In the genomic region with DNA sequence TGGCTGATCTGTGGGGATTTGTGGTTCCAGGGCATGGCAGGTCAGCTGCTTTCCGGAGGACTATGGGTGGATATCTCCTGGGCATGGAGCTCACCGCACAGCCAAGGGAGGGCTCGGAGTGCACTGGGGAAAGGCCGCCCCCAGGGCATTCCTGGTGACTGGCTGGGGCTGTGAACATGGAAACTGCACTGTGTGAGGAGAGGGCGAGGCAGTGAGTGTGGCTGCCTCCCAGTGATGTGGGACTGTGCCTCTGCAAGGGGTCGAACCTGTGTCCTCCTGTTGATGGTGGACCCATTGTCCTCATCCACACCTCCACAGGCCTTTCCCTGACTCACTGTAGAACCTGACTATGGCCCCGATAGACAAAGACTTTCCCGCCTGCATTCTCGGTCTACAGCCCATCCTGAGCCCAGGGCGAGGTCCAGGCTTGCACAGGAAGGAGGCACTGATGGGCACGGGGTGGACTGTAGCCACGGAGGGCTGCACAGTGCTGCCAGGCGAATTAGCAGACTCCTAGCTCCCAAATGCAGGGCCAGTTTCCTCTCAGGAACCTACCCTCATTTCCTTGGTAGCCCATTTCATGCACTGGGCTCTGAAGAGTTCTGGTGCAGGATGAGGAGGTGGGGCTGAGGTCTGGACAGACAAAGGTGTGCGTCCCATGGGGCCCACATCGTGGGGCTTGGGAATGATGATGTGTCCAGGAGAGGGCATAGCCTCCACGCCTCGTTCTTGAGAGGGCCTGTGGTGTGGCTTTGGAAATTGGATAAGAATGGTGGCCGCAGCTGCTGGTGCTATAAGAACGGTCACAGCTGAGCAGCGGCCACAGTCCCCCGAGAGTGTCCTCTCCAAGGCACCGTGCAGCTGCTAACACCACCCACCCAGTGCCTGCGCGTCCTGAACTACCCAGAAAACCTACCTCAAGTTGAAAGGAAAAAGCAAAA, we compare ENCODE assay signal across 25 cellular contexts.
DNase-seq lines count a peak whose midpoint lies in the region; ATAC-seq and TF ChIP-seq lines count a peak whose summit lies in the region.
"Had no signal": no experiment of that assay in that cellular context is flagged by ENCODE, and none has a peak within 500 bp of the region (broad histone marks: within the 10 kb centered on the region; RNA-seq: fewer than 3 reads in every experiment).

No MANE protein-coding gene starts in this region.

- H3K4me1 ChIP-seq in right atrium auricular region (no peaks in the 10 kb centered on the region), neuronal stem cell (ENCODE audit: control insufficient read depth in 2 of 2, insufficient read depth in 1 of 2, low read depth in 1 of 2, low read length in 2 of 2) (no peaks in the 10 kb centered on the region), vagina (no peaks in the 10 kb centered on the region)

- H4K8ac ChIP-seq in neuronal stem cell (ENCODE audit: low read depth, low read length): no peak overlapping the region

- H3K4me3 ChIP-seq in right atrium auricular region (no peak overlapping the region), iPS-18c (ENCODE audit: insufficient read depth, low read depth, low read length) (peak overlapping the region; percentile 15; the same call in 1 of the 2 replicates), neuronal stem cell (ENCODE audit: low read length in 2 of 2) (peak overlapping the region in 1 of 2 donors; percentile 20), vagina (no peak overlapping the region)
- H3K4me3 ChIP-seq: GM23248, K562, PC-9, SK-N-MC had no signal

- H2AFZ ChIP-seq in neuronal stem cell (ENCODE audit: low read length): no peak overlapping the region
- H2AFZ ChIP-seq: GM23248, PC-9 had no signal

- H2BK15ac ChIP-seq in neuronal stem cell (ENCODE audit: low read length): no peak overlapping the region

- no peaks in the 10 kb centered on the region for H3K36me3 ChIP-seq in right atrium auricular region
- H3K36me3 ChIP-seq in neuronal stem cell (replicated peaks in 1 of 2; ENCODE audit: control insufficient read depth in 2 of 2, insufficient read depth in 2 of 2, low read length in 2 of 2): no peaks in the 10 kb centered on the region
- no peaks in the 10 kb centered on the region for H3K36me3 ChIP-seq in vagina

- no CpG with 5 or more reads among the region's 24 CpGs for WGBS in neuronal stem cell (ENCODE audit: extremely low coverage in 2 of 2, insufficient read length in 2 of 2, insufficient replicate concordance in 1 of 2), 2 donors

- no peak overlapping the region for H3K4me2 ChIP-seq in neuronal stem cell (ENCODE audit: insufficient read depth, low read length, poor library complexity, severe bottlenecking)
- H3K4me2 ChIP-seq: PC-9 had no signal

- no peak overlapping the region for H2BK5ac ChIP-seq in neuronal stem cell (ENCODE audit: low read length)

- TF ChIP-seq CTCF in right atrium auricular region (IDR thresholded peaks at IDR 0.05) (no peak), vagina (IDR thresholded peaks at IDR 0.05) (no peak)

- intact Hi-C loops in Right ventricle myocardium inferior (cut with DNase I): loop anchor here (10.0 kb wide), 1 partner anchor 267 kb away; no protein-coding TSS in a partner anchor
- intact Hi-C loops in vagina (cut with DNase I): no loop called here

- no peak for ATAC-seq in Right ventricle myocardium inferior
- no peak for ATAC-seq in HG03439 (IDR thresholded peaks at IDR 0.05; ENCODE audit: unreplicated experiment)
- ATAC-seq: K562 had no signal

- no peak overlapping the region for H3K18ac ChIP-seq in neuronal stem cell (ENCODE audit: low read length)

- H3K9me3 ChIP-seq in right atrium auricular region (peaks cover 0 to 26% of the 10 kb centered on the region in 2 donors), iPS-18c (ENCODE audit: control insufficient read depth, insufficient read depth, low read length) (peaks cover 44% of the 10 kb centered on the region), neuronal stem cell (replicated peaks in 1 of 2; ENCODE audit: control insufficient read depth in 2 of 2, insufficient read depth in 1 of 2, low read depth in 1 of 2, low read length in 2 of 2) (peaks cover 0 to 49% of the 10 kb centered on the region in 2 donors), vagina (peaks cover 7% of the 10 kb centered on the region)

- peak overlapping the region; percentile 17 for H3K14ac ChIP-seq in neuronal stem cell (ENCODE audit: low read length)

- H3K27ac ChIP-seq in right atrium auricular region: no peak overlapping the region
- H3K27ac ChIP-seq in neuronal stem cell (replicated peaks; ENCODE audit: low read length): no peak overlapping the region
- no peak overlapping the region for H3K27ac ChIP-seq in vagina
- H3K27ac ChIP-seq: GM23248, PC-9, SK-N-MC had no signal

- H3K4ac ChIP-seq in neuronal stem cell (ENCODE audit: low read length): no peak overlapping the region

- peak overlapping the region; percentile 2 for H3K23ac ChIP-seq in neuronal stem cell (ENCODE audit: low read depth, low read length, poor library complexity)

- no peak overlapping the region for H4K91ac ChIP-seq in neuronal stem cell (ENCODE audit: low read depth, low read length, poor library complexity)

- H3K27me3 ChIP-seq in right atrium auricular region (no peaks in the 10 kb centered on the region), neuronal stem cell (ENCODE audit: control insufficient read depth in 3 of 3, insufficient read depth in 3 of 3, low read depth in 1 of 3, low read length in 3 of 3) (peaks cover 0 to 7% (median 4%) of the 10 kb centered on the region in 3 experiments), vagina (no peaks in the 10 kb centered on the region)

- no peak overlapping the region for H2BK120ac ChIP-seq in neuronal stem cell (ENCODE audit: low read depth, low read length)

- peak overlapping the region; percentile 21 for H3K9ac ChIP-seq in neuronal stem cell (ENCODE audit: low read depth, low read length, poor library complexity)
- H3K9ac ChIP-seq: GM23248 had no signal

- no peak for TF ChIP-seq POLR2A in vagina (IDR thresholded peaks at IDR 0.05)

- H3K79me1 ChIP-seq in neuronal stem cell (ENCODE audit: low read depth, low read length): no peaks in the 10 kb centered on the region

- no peak overlapping the region for H2AK5ac ChIP-seq in neuronal stem cell (ENCODE audit: low read depth, low read length)

- no peak overlapping the region for H2BK12ac ChIP-seq in neuronal stem cell (ENCODE audit: low read length)

- peak; percentile 38 for DNase-seq in right atrium auricular region (ENCODE audit: low spot score)
- no peak for DNase-seq in Right ventricle myocardium inferior (ENCODE audit: missing footprints)
- no peak for DNase-seq in neuronal stem cell (ENCODE audit: low spot score)
- peak; percentile 65 to 67 for DNase-seq in vagina (ENCODE audit: extremely low spot score in 2 of 2)
- DNase-seq in UCSD-AML1 (lab: John Stamatoyannopoulos, UW; ENCODE audit: unreplicated experiment): no peak
- DNase-seq in ecto neural progenitor cell (ENCODE audit: low spot score): no peak
- DNase-seq: DMS153, DND-41, GM23248, H9, Kasumi-1, NCI-H1105, NCI-H1436 treated with DMSO at 0.1 percent for 48 hours, NCI-H187 treated with DMSO at 0.1 percent for 48 hours, NCI-H2171 treated with DMSO at 0.1 percent for 48 hours, NCI-H345, NCI-H524, NCI-H774, PC-9, RPMI8226, SIG-M5 had no signal

Comparison
In these comparisons a context has a peak if more than half of its experiments do, and no peak if none do; other contexts are left out.
1. DNase-seq: peak in right atrium auricular region (single experiment) and vagina (2 of 2); none in Right ventricle myocardium inferior (single experiment), neuronal stem cell (single experiment), UCSD-AML1 (single experiment) and ecto neural progenitor cell (single experiment).